1 cellular context compared by ENCODE assay signal in the genomic region with DNA sequence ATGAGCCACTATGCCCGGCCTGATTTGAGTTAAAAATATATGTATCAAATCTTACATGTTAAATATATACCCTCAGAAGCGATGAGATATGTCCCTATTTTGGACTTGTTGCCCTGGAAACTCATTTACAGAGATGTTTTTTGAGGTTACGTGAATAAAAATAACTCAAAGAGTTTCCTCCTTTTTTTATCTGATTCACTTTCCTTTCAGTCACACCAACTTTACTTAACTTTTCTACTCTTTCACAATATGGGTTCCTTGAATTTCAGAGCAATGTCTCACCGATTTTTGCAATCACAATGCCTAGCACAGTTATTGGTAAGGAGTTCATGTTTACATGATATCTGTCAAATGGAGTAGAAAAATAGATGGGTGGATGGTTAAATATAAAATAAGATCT.
TF ChIP-seq lines count a peak whose summit lies in the region.

No MANE protein-coding gene starts in this region.

TF ChIP-seq in WTC11, 78 proteins besides CTCF, POLR2A, EP300 and RAD21 (continued from another document):
- TF ChIP-seq, protein P1, sequence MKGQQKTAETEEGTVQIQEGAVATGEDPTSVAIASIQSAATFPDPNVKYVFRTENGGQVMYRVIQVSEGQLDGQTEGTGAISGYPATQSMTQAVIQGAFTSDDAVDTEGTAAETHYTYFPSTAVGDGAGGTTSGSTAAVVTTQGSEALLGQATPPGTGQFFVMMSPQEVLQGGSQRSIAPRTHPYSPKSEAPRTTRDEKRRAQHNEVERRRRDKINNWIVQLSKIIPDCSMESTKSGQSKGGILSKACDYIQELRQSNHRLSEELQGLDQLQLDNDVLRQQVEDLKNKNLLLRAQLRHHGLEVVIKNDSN (CRISPR knock-in tag; IDR thresholded peaks at IDR 0.05), result no peak
TF ChIP-seq in WTC11: peak in this region for 0.
